Comparison of ENCODE assay signal across 1 cellular context in the genomic region with DNA sequence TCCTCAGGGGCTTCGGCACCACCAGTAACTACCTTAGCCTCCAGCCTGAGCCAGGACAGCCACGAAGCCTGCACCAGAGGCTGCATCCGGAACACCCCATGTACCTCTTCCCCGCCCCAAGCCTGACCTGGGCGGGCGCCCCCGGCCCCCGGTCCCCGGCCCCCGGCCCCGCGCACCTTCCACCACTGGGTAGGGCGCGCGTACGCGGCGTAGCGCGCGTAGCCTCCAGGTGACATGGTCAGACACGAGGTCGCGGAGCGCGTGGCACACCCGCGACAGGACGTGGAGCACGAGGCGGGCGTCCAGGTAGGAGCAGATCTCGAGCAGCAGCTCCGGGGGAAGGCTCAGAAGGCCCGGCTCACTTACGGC.
TF ChIP-seq lines count a peak whose summit lies in the region.

No MANE protein-coding gene starts in this region.

TF ChIP-seq in GM12878, 131 proteins besides CTCF, POLR2A, EP300 and RAD21:
- TF ChIP-seq FOXM1 (IDR thresholded peaks at IDR 0.05; ENCODE audit: low read depth, low read length) (no peak), CBX3 (IDR thresholded peaks at IDR 0.05; ENCODE audit: borderline replicate concordance, low read depth) (no peak), ZBTB33 (IDR thresholded peaks at IDR 0.05) (no peak), YBX1 (IDR thresholded peaks at IDR 0.05) (no peak), SP1 (IDR thresholded peaks at IDR 0.05; ENCODE audit: low read depth, low read length) (no peak), HDAC2 (IDR thresholded peaks at IDR 0.05) (no peak)
- TF ChIP-seq, protein P1, sequence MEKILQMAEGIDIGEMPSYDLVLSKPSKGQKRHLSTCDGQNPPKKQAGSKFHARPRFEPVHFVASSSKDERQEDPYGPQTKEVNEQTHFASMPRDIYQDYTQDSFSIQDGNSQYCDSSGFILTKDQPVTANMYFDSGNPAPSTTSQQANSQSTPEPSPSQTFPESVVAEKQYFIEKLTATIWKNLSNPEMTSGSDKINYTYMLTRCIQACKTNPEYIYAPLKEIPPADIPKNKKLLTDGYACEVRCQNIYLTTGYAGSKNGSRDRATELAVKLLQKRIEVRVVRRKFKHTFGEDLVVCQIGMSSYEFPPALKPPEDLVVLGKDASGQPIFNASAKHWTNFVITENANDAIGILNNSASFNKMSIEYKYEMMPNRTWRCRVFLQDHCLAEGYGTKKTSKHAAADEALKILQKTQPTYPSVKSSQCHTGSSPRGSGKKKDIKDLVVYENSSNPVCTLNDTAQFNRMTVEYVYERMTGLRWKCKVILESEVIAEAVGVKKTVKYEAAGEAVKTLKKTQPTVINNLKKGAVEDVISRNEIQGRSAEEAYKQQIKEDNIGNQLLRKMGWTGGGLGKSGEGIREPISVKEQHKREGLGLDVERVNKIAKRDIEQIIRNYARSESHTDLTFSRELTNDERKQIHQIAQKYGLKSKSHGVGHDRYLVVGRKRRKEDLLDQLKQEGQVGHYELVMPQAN (conservative IDR thresholded peaks at IDR 0.05), result no peak
